9 cellular contexts compared by ENCODE assay signal in the genomic region with DNA sequence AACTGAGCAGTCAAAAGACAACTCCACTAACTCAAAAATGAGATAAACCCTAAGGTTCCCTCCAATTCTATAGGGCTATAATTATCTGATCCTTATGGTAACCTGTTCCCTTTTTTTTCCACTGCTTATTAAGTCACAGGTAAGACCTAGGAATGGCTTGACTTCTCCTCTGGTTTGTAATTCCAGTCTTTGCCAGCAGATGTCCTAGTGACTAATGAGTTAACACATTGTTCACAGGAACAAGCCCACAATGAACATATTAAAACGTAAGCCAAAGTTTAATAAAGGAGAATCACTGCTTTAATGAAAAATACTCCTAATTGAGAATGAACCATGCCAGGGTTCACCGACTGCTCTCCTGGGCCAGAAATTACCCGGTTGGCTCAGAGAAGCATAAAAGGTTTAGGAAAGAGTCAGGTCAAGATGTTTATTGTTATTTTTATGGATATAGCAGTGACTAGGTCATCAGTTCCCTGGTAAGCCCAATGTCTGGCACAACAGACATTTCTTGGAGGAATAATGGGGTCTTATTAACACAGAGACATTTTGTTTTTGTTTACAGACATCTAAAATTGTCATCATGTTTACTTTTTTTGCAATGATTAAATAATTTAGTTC.
A peak's percentile ranks its signal among the peaks of the same experiment; 100 is the strongest.
DNase-seq lines count a peak whose midpoint lies in the region; ATAC-seq lines count a peak whose summit lies in the region.
"Had no signal": no experiment of that assay in that cellular context is flagged by ENCODE, and none has a peak within 500 bp of the region (broad histone marks: within the 10 kb centered on the region; RNA-seq: fewer than 3 reads in every experiment).

No MANE protein-coding gene starts in this region.

- peak; percentile 22 for DNase-seq in Caki2 (ENCODE audit: low read depth)
- DNase-seq in NCI-H510A treated with DMSO at 0.1 percent for 48 hours (lab: John Stamatoyannopoulos, UW): peak; percentile 42
- peak; percentile 47 to 52 for DNase-seq in activated T-cell treated with anti-CD3 and anti-CD28 coated beads, Interleukin-2, amount 50 U/mL, for 72 hours
- DNase-seq in globus pallidus (ENCODE audit: low spot score): peak; percentile 76
- peak; percentile 59 for DNase-seq in putamen (ENCODE audit: low spot score)
- DNase-seq in HuH-7.5 (ENCODE audit: low spot score): no peak

- ATAC-seq in GM18873 (IDR thresholded peaks at IDR 0.05; ENCODE audit: low FRiP score, unreplicated experiment) (peak; percentile 86), HG03342 (IDR thresholded peaks at IDR 0.05; ENCODE audit: unreplicated experiment) (peak; percentile 94)
- ATAC-seq in activated T-cell treated with anti-CD3 and anti-CD28 coated beads, Interleukin-2, amount 50 U/mL, for 72 hours (replicated peaks in 1 of 2): peak in 1 of 2 donors; percentile 56

- H3K9me3 Mint-ChIP-seq in activated T-cell treated with anti-CD3 and anti-CD28 coated beads, Interleukin-2, amount 50 U/mL, for 72 hours: no peaks in the 10 kb centered on the region
- H3K9me3 Mint-ChIP-seq: stimulated activated naive CD8-positive, alpha-beta T cell treated with anti-CD3 and anti-CD28 coated beads, Interleukin-15, Interleukin-2, amounts not matched to agents 100 ng/mL and 50 ng/mL, for 24 hours had no signal

- H3K36me3 Mint-ChIP-seq in activated T-cell treated with anti-CD3 and anti-CD28 coated beads, Interleukin-2, amount 50 U/mL, for 72 hours (ENCODE audit: insufficient read depth in 2 of 2): peaks cover 0 to 1% of the 10 kb centered on the region in 2 donors

- H3K4me1 Mint-ChIP-seq in activated T-cell treated with anti-CD3 and anti-CD28 coated beads, Interleukin-2, amount 50 U/mL, for 72 hours (ENCODE audit: low read depth): no peaks in the 10 kb centered on the region

- no peak overlapping the region for H3K4me3 Mint-ChIP-seq in activated T-cell treated with anti-CD3 and anti-CD28 coated beads, Interleukin-2, amount 50 U/mL, for 72 hours
- H3K4me3 Mint-ChIP-seq: stimulated activated naive CD8-positive, alpha-beta T cell treated with anti-CD3 and anti-CD28 coated beads, Interleukin-15, Interleukin-2, amounts not matched to agents 100 ng/mL and 50 ng/mL, for 24 hours had no signal

- no peak overlapping the region for H3K27ac Mint-ChIP-seq in activated T-cell treated with anti-CD3 and anti-CD28 coated beads, Interleukin-2, amount 50 U/mL, for 72 hours
- H3K27ac Mint-ChIP-seq: stimulated activated naive CD8-positive, alpha-beta T cell treated with anti-CD3 and anti-CD28 coated beads, Interleukin-15, Interleukin-2, amounts not matched to agents 100 ng/mL and 50 ng/mL, for 24 hours had no signal

- in situ Hi-C loops in Caki2 (cut with HindIII; ENCODE audit: low pct_unique_long_range_greater_than_20kb, low sequenced_read_pairs): no loop called here

- H3K27me3 Mint-ChIP-seq in activated T-cell treated with anti-CD3 and anti-CD28 coated beads, Interleukin-2, amount 50 U/mL, for 72 hours (ENCODE audit: low read depth): peaks cover 12% of the 10 kb centered on the region
